In the genomic region with DNA sequence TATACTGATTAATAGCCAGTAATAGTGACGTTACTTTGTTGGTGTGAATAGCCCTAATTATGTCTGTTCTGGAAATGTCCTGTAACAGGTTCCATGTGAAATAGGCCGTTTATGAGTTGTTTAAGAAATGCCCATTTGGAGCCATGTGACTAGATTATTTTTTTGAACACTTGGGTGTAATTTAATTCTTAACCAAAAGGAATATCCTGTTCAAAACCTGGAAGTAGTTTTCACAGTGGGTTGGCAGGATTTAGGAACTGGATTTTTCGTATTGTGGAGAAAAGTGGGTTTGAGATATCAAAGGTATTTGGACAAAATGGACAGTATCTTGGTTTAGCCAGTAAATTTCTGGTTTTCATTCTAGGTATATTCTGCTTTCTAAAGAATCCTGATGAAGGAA, we compare ENCODE assay signal across 8 cellular contexts. TPM values are rescaled to one million over a fixed set of nuclear protein-coding genes. Genes with fewer than 3 reads are reported as not detected.
A peak's percentile ranks its signal among the peaks of the same experiment; 100 is the strongest.
DNase-seq lines count a peak whose midpoint lies in the region; ATAC-seq and TF ChIP-seq lines count a peak whose summit lies in the region.

No MANE protein-coding gene starts in this region.

- H3K4me1 ChIP-seq in fibroblast of lung (ENCODE audit: control insufficient read depth, extremely low read depth, insufficient read depth, low read length), result peaks cover 3% of the 10 kb centered on the region
- H3K4me1 ChIP-seq in rectal smooth muscle tissue (ENCODE audit: control insufficient read depth, insufficient read depth, low read length), result peaks cover 3% of the 10 kb centered on the region

- peak overlapping the region; percentile 97 for H3K27ac ChIP-seq in fibroblast of lung (ENCODE audit: insufficient read depth, low read length)
- H3K27ac ChIP-seq in rectal smooth muscle tissue (ENCODE audit: low read depth, low read length), result no peak overlapping the region
- H3K27ac ChIP-seq in substantia nigra (ENCODE audit: low read depth, low read length, poor library complexity, severe bottlenecking), result no peak overlapping the region

- no peak for ATAC-seq in GM19463 (IDR thresholded peaks at IDR 0.05; ENCODE audit: unreplicated experiment)
- ATAC-seq in HG03196 (IDR thresholded peaks at IDR 0.05; ENCODE audit: unreplicated experiment), result no peak

- H3K9me3 ChIP-seq in fibroblast of lung (ENCODE audit: control insufficient read depth, insufficient read depth, low read depth, low read length), result no peaks in the 10 kb centered on the region

- DNase-seq in RKO (ENCODE audit: low spot score) (peak; percentile 28), fibroblast of lung (ENCODE audit: low read depth in 2 of 2) (peak in 1 of 2 donors; percentile 3), NCI-H1092 (lab: John Stamatoyannopoulos, UW) (no peak), substantia nigra (lab: John Stamatoyannopoulos, UW) (no peak)

- no peaks in the 10 kb centered on the region for H3K27me3 ChIP-seq in fibroblast of lung (ENCODE audit: control insufficient read depth, insufficient read depth, low read length)
- no peaks in the 10 kb centered on the region for H3K27me3 ChIP-seq in rectal smooth muscle tissue (ENCODE audit: control insufficient read depth, insufficient read depth, low read length)

- H4K20me1 ChIP-seq in fibroblast of lung (ENCODE audit: control insufficient read depth, extremely low read depth, insufficient read depth, low read length), result no peaks in the 10 kb centered on the region

- no peak overlapping the region for H2AFZ ChIP-seq in fibroblast of lung (ENCODE audit: low read length)

- H3K4me3 ChIP-seq in GM08714 (ENCODE audit: low read length) (peak overlapping the region; percentile 62; the same call in 1 of the 2 replicates), fibroblast of lung (replicated peaks in 1 of 4; ENCODE audit: control extremely low read depth in 1 of 4, insufficient read depth in 1 of 4, low read depth in 3 of 4, low read length in 4 of 4) (peak overlapping the region; percentile 78 to 100 (median 94)), rectal smooth muscle tissue (ENCODE audit: low read length) (peak overlapping the region; percentile 88)

- H3K36me3 ChIP-seq in fibroblast of lung (ENCODE audit: control insufficient read depth, insufficient read depth, low read length) (no peaks in the 10 kb centered on the region), rectal smooth muscle tissue (ENCODE audit: control insufficient read depth, insufficient read depth, low read length) (peaks cover 7% of the 10 kb centered on the region)

- no peak for TF ChIP-seq CTCF in fibroblast of lung (conservative IDR thresholded peaks at IDR 0.05 in 1 of 2, IDR thresholded peaks at IDR 0.05 in 1 of 2; ENCODE audit: low read depth in 1 of 2, low read length in 2 of 2)

- peaks cover 56% of the 10 kb centered on the region for H3K79me2 ChIP-seq in fibroblast of lung (ENCODE audit: control insufficient read depth, insufficient read depth, low read length)

- H3K4me2 ChIP-seq in fibroblast of lung (ENCODE audit: extremely low read depth, insufficient read depth, low read length), result peak overlapping the region; percentile 87

- H3K9ac ChIP-seq in fibroblast of lung (ENCODE audit: insufficient read depth, low read length) (no peak overlapping the region), rectal smooth muscle tissue (ENCODE audit: low read length) (no peak overlapping the region)

RNA-seq across cellular contexts. Expression of a gene that starts 1.3 kb away (rescaled TPM):
- 28.0 and 39.5 TPM in 2 replicates for total RNA-seq in fibroblast of lung
- 36.5 and 40.6 TPM in 2 replicates for polyA plus RNA-seq in fibroblast of lung
- polyA plus RNA-seq in fibroblast of lung (2012), result 19.5 and 22.7 TPM in 2 replicates
- polyA minus RNA-seq in fibroblast of lung (ENCODE audit: low replicate concordance), result 3.3 and 4.1 TPM in 2 replicates
